ENCODE assay signal across 20 cellular contexts in genomic region chr1:27381976-27382762, GRCh38. TPM values are rescaled to one million over a fixed set of nuclear protein-coding genes. Genes with fewer than 3 reads are reported as not detected.
DNase-seq lines count a peak whose midpoint lies in the region; ATAC-seq, FAIRE-seq and TF ChIP-seq lines count a peak whose summit lies in the region.
"Had no signal": no experiment of that assay in that cellular context is flagged by ENCODE, and none has a peak within 500 bp of the region (broad histone marks: within the 10 kb centered on the region; RNA-seq: fewer than 3 reads in every experiment).

No MANE protein-coding gene starts in this region.

- POLR2A ChIA-PET in H1 (lab: Charles Lee; ENCODE audit: partially characterized antibody), result interaction anchor here (1.0 to 3.7 kb wide), 11 partner anchors 12 to 385 kb away, joined by 3 to 18 read pairs (median 3); partner anchors contain the start of genes MAP3K6 and SLC9A1

- no peaks in the 10 kb centered on the region for H3K9me3 Mint-ChIP-seq in nephron
- H3K9me3 Mint-ChIP-seq: CD8-positive, alpha-beta T cell had no signal

- no peak overlapping the region for H2BK15ac ChIP-seq in H1 (ENCODE audit: low read length)

- H3K14ac ChIP-seq in H1 (ENCODE audit: insufficient read length), result no peak overlapping the region

- no peaks in the 10 kb centered on the region for H3K79me1 ChIP-seq in H1 (ENCODE audit: low read depth, low read length)

- no peak overlapping the region for H3K23ac ChIP-seq in H1 (ENCODE audit: insufficient read length)

- no peak for TF ChIP-seq RAD21 in H1 (IDR thresholded peaks at IDR 0.05 in 1 of 2, conservative IDR thresholded peaks at IDR 0.05 in 1 of 2; ENCODE audit: low read depth in 2 of 2, low read length in 2 of 2)

- ATAC-seq in right cardiac atrium, result no peak
- no peak for ATAC-seq in left ventricle myocardium superior
- no peak for ATAC-seq in GM21423 (IDR thresholded peaks at IDR 0.05; ENCODE audit: unreplicated experiment)
- no peak for ATAC-seq in aorta (ENCODE audit: low FRiP score)

- no peak overlapping the region for H4K8ac ChIP-seq in H1 (ENCODE audit: extremely low read depth, insufficient read depth, low read length)

- H3K4me3 ChIP-seq in right cardiac atrium (ENCODE audit: low read length) (no peak overlapping the region), H1 (ENCODE audit: extremely low read depth in 1 of 4, insufficient read depth in 2 of 4, low read depth in 3 of 4, low read length in 4 of 4) (peak overlapping the region in 2 of 4 experiments; percentile 36 to 74; a peak in 4 of 8 replicates), vagina (peak overlapping the region in 1 of 2 donors; percentile 46), aorta (ENCODE audit: low read length in 2 of 2) (no peak overlapping the region)
- H3K4me3 ChIP-seq: BLaER1, SK-N-MC had no signal

- H2BK12ac ChIP-seq in H1 (ENCODE audit: low read depth, low read length), result peak overlapping the region; percentile 39; the same call in 1 of the 2 replicates

- H3K4me1 ChIP-seq in right cardiac atrium (ENCODE audit: control insufficient read depth, insufficient read depth, low read length) (no peaks in the 10 kb centered on the region), H1 (replicated peaks in 1 of 4; ENCODE audit: control insufficient read depth in 3 of 4, insufficient read depth in 4 of 4, low read length in 3 of 4) (peaks cover 0 to 7% (median 0%) of the 10 kb centered on the region in 4 experiments; a peak in 2 of 7 replicates), vagina (peaks cover 63% of the 10 kb centered on the region), aorta (ENCODE audit: control insufficient read depth in 1 of 2, insufficient read depth in 2 of 2, low read length in 2 of 2) (no peaks in the 10 kb centered on the region)

- no peak for TF ChIP-seq EP300 in H1 (IDR thresholded peaks at IDR 0.05; ENCODE audit: borderline replicate concordance in 1 of 2, low read depth in 2 of 2, low read length in 2 of 2)

- no peaks in the 10 kb centered on the region for H3K36me3 Mint-ChIP-seq in nephron (ENCODE audit: low read depth)
- H3K36me3 Mint-ChIP-seq: CD8-positive, alpha-beta T cell had no signal

- no peak for FAIRE-seq in H1 (lab: Jason Lieb, UNC)
- FAIRE-seq: GM12891 had no signal

- peak overlapping the region in 2 of 3 experiments; percentile 33 to 61 for H3K27ac Mint-ChIP-seq in nephron
- H3K27ac Mint-ChIP-seq: CD8-positive, alpha-beta T cell had no signal

- TF ChIP-seq POLR2A in H1 (IDR thresholded peaks at IDR 0.05; ENCODE audit: control extremely low read depth in 1 of 2, low read depth in 2 of 2, low read length in 2 of 2), result no peak
- no peak for TF ChIP-seq POLR2A in vagina (IDR thresholded peaks at IDR 0.05)

- no peak overlapping the region for H3K4me3 Mint-ChIP-seq in nephron
- H3K4me3 Mint-ChIP-seq: CD8-positive, alpha-beta T cell had no signal

- H3K27me3 ChIP-seq in right cardiac atrium (ENCODE audit: control insufficient read depth, insufficient read depth) (no peaks in the 10 kb centered on the region), H1 (replicated peaks in 1 of 4; ENCODE audit: control insufficient read depth in 3 of 4, extremely low read depth in 1 of 4, insufficient read depth in 3 of 4, low read length in 3 of 4) (peaks cover 0 to 16% (median 9%) of the 10 kb centered on the region in 4 experiments; a peak in 6 of 7 replicates), vagina (no peaks in the 10 kb centered on the region), aorta (ENCODE audit: control insufficient read depth in 1 of 2, insufficient read depth in 2 of 2, low read length in 1 of 2) (no peaks in the 10 kb centered on the region)
- H3K27me3 ChIP-seq: BLaER1 had no signal

- H3K9me3 ChIP-seq in right cardiac atrium (ENCODE audit: control insufficient read depth, low read length) (no peaks in the 10 kb centered on the region), H1 (ENCODE audit: insufficient read depth in 2 of 2, low read depth in 1 of 2, low read length in 1 of 2) (no peaks in the 10 kb centered on the region), vagina (no peaks in the 10 kb centered on the region), aorta (ENCODE audit: control insufficient read depth, low read length) (no peaks in the 10 kb centered on the region)
- H3K9me3 ChIP-seq: BLaER1 had no signal

- TF ChIP-seq CTCF in H1 (IDR thresholded peaks at IDR 0.05; ENCODE audit: control extremely low read depth in 1 of 3, insufficient read depth in 1 of 3, low read depth in 1 of 3, low read length in 3 of 3) (no peak), nephron (IDR thresholded peaks at IDR 0.05; ENCODE audit: unreplicated experiment in 3 of 3) (no peak), vagina (IDR thresholded peaks at IDR 0.05) (no peak), GM20000 (IDR thresholded peaks at IDR 0.05; ENCODE audit: extremely low read depth, missing control alignments) (no peak)

- no peak overlapping the region for H4K5ac ChIP-seq in H1 (ENCODE audit: insufficient read length, low read depth, low read length)

- H3K36me3 ChIP-seq in H1 (ENCODE audit: control insufficient read depth in 2 of 4, insufficient read depth in 4 of 4, low read length in 3 of 4), result no peaks in the 10 kb centered on the region
- H3K36me3 ChIP-seq in vagina, result no peaks in the 10 kb centered on the region
- no peaks in the 10 kb centered on the region for H3K36me3 ChIP-seq in aorta (ENCODE audit: control insufficient read depth in 1 of 2, insufficient read depth in 2 of 2, low read length in 1 of 2)
- H3K36me3 ChIP-seq: BLaER1 had no signal

- H3K4ac ChIP-seq in H1 (replicated peaks; ENCODE audit: insufficient read length, low read depth, low read length), result no peak overlapping the region

- peaks cover 4% of the 10 kb centered on the region; the same call in 1 of the 2 replicates for H3K23me2 ChIP-seq in H1 (ENCODE audit: low read depth, low read length)

- intact Hi-C loops in right cardiac atrium (cut with DNase I) (no loop called here), left ventricle myocardium superior (cut with micrococcal nuclease) (no loop called here), vagina (cut with DNase I) (no loop called here), aorta (cut with DNase I) (no loop called here)

- no peak overlapping the region for H2AFZ ChIP-seq in H1 (ENCODE audit: low read length)

- no peak overlapping the region for H3K56ac ChIP-seq in H1 (replicated peaks; ENCODE audit: insufficient read length, low read depth, low read length)

- no peaks in the 10 kb centered on the region for H4K20me1 ChIP-seq in H1 (replicated peaks in 1 of 2; ENCODE audit: control insufficient read depth in 1 of 2, insufficient read depth in 2 of 2, low read length in 2 of 2)
- H4K20me1 ChIP-seq: BLaER1 had no signal

- H3K18ac ChIP-seq in H1 (ENCODE audit: extremely low read depth, low read length), result no peak overlapping the region

- H2BK120ac ChIP-seq in H1 (replicated peaks; ENCODE audit: low read depth, low read length), result no peak overlapping the region

- WGBS in right cardiac atrium, result 80% methylated on average over 18 of the region's 18 CpGs
- 88% methylated on average over 9 of the region's 18 CpGs; no CpG with 5 or more reads in 1 of the 2 experiments for WGBS in H1 (ENCODE audit: extremely low coverage in 1 of 2, insufficient coverage in 1 of 2, insufficient read length in 1 of 2, insufficient replicate concordance in 2 of 2, low coverage in 1 of 2, low lambda C conversion rate in 2 of 2, missing lambda C conversion rate in 1 of 2), 2 experiments
- WGBS in aorta, 2 donors, result 80 to 82% methylated on average over 15 to 18 of the region's 18 CpGs

- DNase-seq in right cardiac atrium (peak in 2 of 3 donors; percentile 16 to 28), left ventricle myocardium superior (no peak), H1 (ENCODE audit: low read depth in 1 of 2, low spot score in 2 of 2) (no peak), vagina (ENCODE audit: extremely low spot score in 2 of 2) (no peak), GM20000 (ENCODE audit: low spot score) (no peak), aorta (no peak)
- DNase-seq: 8988T; CD8-positive, alpha-beta T cell; EL; NCI-H1105; NCI-H2081; SHP77 had no signal

- H4K91ac ChIP-seq in H1 (replicated peaks; ENCODE audit: insufficient read length, low read length), result no peak overlapping the region

- no peak overlapping the region for H2BK5ac ChIP-seq in H1 (ENCODE audit: low read depth, low read length)

- H3K79me2 ChIP-seq in H1 (ENCODE audit: control insufficient read depth in 1 of 2, insufficient read depth in 2 of 2, low read length in 2 of 2), result no peaks in the 10 kb centered on the region

- no peak overlapping the region for H3K9ac ChIP-seq in H1 (replicated peaks in 1 of 4; ENCODE audit: extremely low read depth in 1 of 4, low read depth in 3 of 4, low read length in 3 of 4)
- H3K9ac ChIP-seq: BLaER1 had no signal

- H3K27ac ChIP-seq in right cardiac atrium (ENCODE audit: low read length), result no peak overlapping the region
- no peak overlapping the region for H3K27ac ChIP-seq in H1 (ENCODE audit: low read depth, low read length)
- H3K27ac ChIP-seq in vagina, result peak overlapping the region; percentile 77
- no peak overlapping the region for H3K27ac ChIP-seq in aorta (ENCODE audit: low read depth in 1 of 2, low read length in 2 of 2)
- H3K27ac ChIP-seq: BLaER1, SK-N-MC had no signal

- peak overlapping the region in 1 of 2 experiments; percentile 45; a peak in 2 of 4 replicates for H3K4me2 ChIP-seq in H1 (ENCODE audit: insufficient read depth in 1 of 2, low read depth in 2 of 2, low read length in 2 of 2)
- H3K4me2 ChIP-seq: BLaER1 had no signal

- no peak overlapping the region for H2AK5ac ChIP-seq in H1 (ENCODE audit: low read depth, low read length)

- CTCF ChIA-PET in H1 (lab: Charles Lee; ENCODE audit: partially characterized antibody), result interaction anchor here (0.5 to 18.9 kb wide), 23 partner anchors 8 to 387 kb away, joined by 3 to 625 read pairs (median 3); partner anchors contain the start of genes AHDC1, FCN3, GPR3 and MAP3K6

- peaks cover 16% of the 10 kb centered on the region for H3K4me1 Mint-ChIP-seq in nephron

- peaks cover 35% of the 10 kb centered on the region for H3K27me3 Mint-ChIP-seq in nephron (ENCODE audit: low read depth)

- H2BK20ac ChIP-seq in H1 (ENCODE audit: low read length), result no peak overlapping the region

RNA-seq across cellular contexts. Expression of gene CD164L2, which starts 1.0 kb away (rescaled TPM):
- total RNA-seq in right cardiac atrium (not detected), left ventricle myocardium superior (not detected), vagina (7.6 TPM), aorta (not detected)
- polyA plus RNA-seq in right cardiac atrium (not detected), H1 (2011; rRNA removed) (3.3 and 5.5 TPM in 2 replicates), aorta (not detected)
- 3.3 and 3.8 TPM in 2 replicates for total RNA-seq in H1 (2021; fragmentation: NEBNext Ultra II Directional; extraction: Animal tissue kit (Norgen Biotek cat#: 25700))
- polyA plus RNA-seq in H1 (2011; cell fraction: cytosol; rRNA removed), result 6.5 TPM
- 26.5 TPM for polyA plus RNA-seq in H1 (2011; cell fraction: nucleus; rRNA removed)
- 3.0 to 4.1 TPM (median 3.4 TPM) in 4 replicates for polyA plus RNA-seq in H1 (2012, experiment 1 of 2)
- polyA plus RNA-seq in H1 (2012, experiment 2 of 2), result 2.5 TPM
- polyA plus RNA-seq in H1 (2013, experiment 1 of 2), result 1.9 TPM
- 1.7 TPM for polyA plus RNA-seq in H1 (2013, experiment 2 of 2)
- 0.63 and 1.5 TPM in 2 replicates for polyA minus RNA-seq in H1 (2011; rRNA and poly(A)+ RNA removed)
- not detected for polyA minus RNA-seq in H1 (2011; cell fraction: cytosol; rRNA and poly(A)+ RNA removed)
- polyA minus RNA-seq in H1 (2011; cell fraction: nucleus; rRNA and poly(A)+ RNA removed), result 3.1 TPM
- total RNA-seq: CD8-positive, alpha-beta T cell; LHCN-M2; NCI-H460; RPMI7951 had no signal

RNA-seq across cellular contexts. Expression of gene FCN3, which starts 7.5 kb away (rescaled TPM):
- total RNA-seq in right cardiac atrium (10 to 100 TPM in 3 of 4 donors, 1 to 10 TPM in 1; 5.8 to 46.0 (median 11.9) TPM), left ventricle myocardium superior (19.3 TPM), vagina (1.7 TPM), aorta (10 to 100 TPM in 1 of 2 donors, 1 to 10 TPM in 1; 2.7 to 11.5 TPM)
- polyA plus RNA-seq in right cardiac atrium (98.1 TPM), H1 (2011; rRNA removed) (0.35 and 0.57 TPM in 2 replicates), aorta (under 1 TPM; 0.15 to 0.50 TPM)
- total RNA-seq in H1 (2021; fragmentation: NEBNext Ultra II Directional; extraction: Animal tissue kit (Norgen Biotek cat#: 25700)), result 0.30 TPM in 1 of 2 replicates, not detected in the other
- 0.32 TPM for polyA plus RNA-seq in H1 (2011; cell fraction: cytosol; rRNA removed)
- 0.90 TPM for polyA plus RNA-seq in H1 (2011; cell fraction: nucleus; rRNA removed)
- 0.28 to 0.78 TPM (median 0.40 TPM) in 3 of 4 replicates, not detected in the other for polyA plus RNA-seq in H1 (2012, experiment 1 of 2)
- not detected for polyA plus RNA-seq in H1 (2012, experiment 2 of 2)
- polyA plus RNA-seq in H1 (2013, experiment 1 of 2), result 0.47 TPM
- 0.28 TPM for polyA plus RNA-seq in H1 (2013, experiment 2 of 2)
- not detected in 2 replicates for polyA minus RNA-seq in H1 (2011; rRNA and poly(A)+ RNA removed)
- polyA minus RNA-seq in H1 (2011; cell fraction: cytosol; rRNA and poly(A)+ RNA removed), result not detected
- polyA minus RNA-seq in H1 (2011; cell fraction: nucleus; rRNA and poly(A)+ RNA removed), result not detected
- total RNA-seq: CD8-positive, alpha-beta T cell; LHCN-M2; NCI-H460; RPMI7951 had no signal

RNA-seq across cellular contexts. Expression of gene GPR3, which starts 10.3 kb away (rescaled TPM):
- total RNA-seq in right cardiac atrium, result 1 to 10 TPM in 1 of 4 donors, under 1 TPM in 3; 0.46 to 3.3 (median 0.68) TPM
- polyA plus RNA-seq in right cardiac atrium, result 1.7 TPM
- total RNA-seq in left ventricle myocardium superior, result 0.12 TPM
- 9.4 and 9.9 TPM in 2 replicates for total RNA-seq in H1 (2021; fragmentation: NEBNext Ultra II Directional; extraction: Animal tissue kit (Norgen Biotek cat#: 25700))
- 26.5 and 34.9 TPM in 2 replicates for polyA plus RNA-seq in H1 (2011; rRNA removed)
- 13.5 TPM for polyA plus RNA-seq in H1 (2011; cell fraction: cytosol; rRNA removed)
- polyA plus RNA-seq in H1 (2011; cell fraction: nucleus; rRNA removed), result 21.1 TPM
- 9.0 to 9.9 TPM (median 9.4 TPM) in 4 replicates for polyA plus RNA-seq in H1 (2012, experiment 1 of 2)
- polyA plus RNA-seq in H1 (2012, experiment 2 of 2), result 11.8 TPM
- polyA plus RNA-seq in H1 (2013, experiment 1 of 2), result 27.7 TPM
- 27.2 TPM for polyA plus RNA-seq in H1 (2013, experiment 2 of 2)
- polyA minus RNA-seq in H1 (2011; rRNA and poly(A)+ RNA removed), result 15.8 and 16.7 TPM in 2 replicates
- polyA minus RNA-seq in H1 (2011; cell fraction: cytosol; rRNA and poly(A)+ RNA removed), result 7.1 TPM
- 9.1 TPM for polyA minus RNA-seq in H1 (2011; cell fraction: nucleus; rRNA and poly(A)+ RNA removed)
- 0.74 TPM for total RNA-seq in vagina
- total RNA-seq in aorta, result under 1 TPM; 0.68 to 0.93 TPM
- polyA plus RNA-seq in aorta, result under 1 TPM in 1 of 2 donors, not detected in 1; 0.20 TPM

RNA-seq across cellular contexts. Expression of gene MAP3K6, which starts 15.4 kb away (rescaled TPM):
- total RNA-seq in right cardiac atrium (10 to 100 TPM; 40.7 to 52.7 (median 45.9) TPM), left ventricle myocardium superior (46.6 TPM), vagina (149 TPM), aorta (10 to 100 TPM; 84.8 to 90.3 TPM)
- polyA plus RNA-seq in right cardiac atrium (47.5 TPM), H1 (2011; rRNA removed) (7.4 and 10.3 TPM in 2 replicates), aorta (100 to 1,000 TPM in 1 of 2 donors, 10 to 100 TPM in 1; 11.5 to 164 TPM)
- total RNA-seq in H1 (2021; fragmentation: NEBNext Ultra II Directional; extraction: Animal tissue kit (Norgen Biotek cat#: 25700)), result 7.6 and 11.2 TPM in 2 replicates
- polyA plus RNA-seq in H1 (2011; cell fraction: cytosol; rRNA removed), result 6.7 TPM
- 40.8 TPM for polyA plus RNA-seq in H1 (2011; cell fraction: nucleus; rRNA removed)
- polyA plus RNA-seq in H1 (2012, experiment 1 of 2), result 8.5 to 12.5 TPM (median 9.7 TPM) in 4 replicates
- polyA plus RNA-seq in H1 (2012, experiment 2 of 2), result 9.5 TPM
- 10.9 TPM for polyA plus RNA-seq in H1 (2013, experiment 1 of 2)
- polyA plus RNA-seq in H1 (2013, experiment 2 of 2), result 10.7 TPM
- 4.6 and 5.6 TPM in 2 replicates for polyA minus RNA-seq in H1 (2011; rRNA and poly(A)+ RNA removed)
- polyA minus RNA-seq in H1 (2011; cell fraction: cytosol; rRNA and poly(A)+ RNA removed), result 2.6 TPM
- polyA minus RNA-seq in H1 (2011; cell fraction: nucleus; rRNA and poly(A)+ RNA removed), result 11.6 TPM

RNA-seq across cellular contexts. Expression of gene SYTL1, which starts 40.3 kb away (rescaled TPM):
- total RNA-seq in right cardiac atrium (1 to 10 TPM in 3 of 4 donors, under 1 TPM in 1; 0.39 to 2.9 (median 2.0) TPM), left ventricle myocardium superior (1.1 TPM), vagina (56.2 TPM), aorta (1 to 10 TPM; 1.8 to 3.7 TPM)
- polyA plus RNA-seq in right cardiac atrium (2.1 TPM), H1 (2011; rRNA removed) (19.5 and 33.8 TPM in 2 replicates), aorta (1 to 10 TPM in 1 of 2 donors, under 1 TPM in 1; 0.75 to 1.2 TPM)
- 6.4 and 8.8 TPM in 2 replicates for total RNA-seq in H1 (2021; fragmentation: NEBNext Ultra II Directional; extraction: Animal tissue kit (Norgen Biotek cat#: 25700))
- 14.6 TPM for polyA plus RNA-seq in H1 (2011; cell fraction: cytosol; rRNA removed)
- 63.0 TPM for polyA plus RNA-seq in H1 (2011; cell fraction: nucleus; rRNA removed)
- 4.0 to 13.1 TPM (median 10.8 TPM) in 4 replicates for polyA plus RNA-seq in H1 (2012, experiment 1 of 2)
- 6.3 TPM for polyA plus RNA-seq in H1 (2012, experiment 2 of 2)
- 8.5 TPM for polyA plus RNA-seq in H1 (2013, experiment 1 of 2)
- 8.4 TPM for polyA plus RNA-seq in H1 (2013, experiment 2 of 2)
- polyA minus RNA-seq in H1 (2011; rRNA and poly(A)+ RNA removed), result 2.9 and 5.0 TPM in 2 replicates
- polyA minus RNA-seq in H1 (2011; cell fraction: cytosol; rRNA and poly(A)+ RNA removed), result 5.7 TPM
- polyA minus RNA-seq in H1 (2011; cell fraction: nucleus; rRNA and poly(A)+ RNA removed), result 13.1 TPM

Comparison
In these comparisons a context has a peak if more than half of its experiments do, and no peak if none do; other contexts are left out.
1. DNase-seq: peak in right cardiac atrium (2 of 3); none in left ventricle myocardium superior (single experiment), H1 (0 of 2), vagina (0 of 2), GM20000 (single experiment) and aorta (0 of 2).